1 cellular context compared by ENCODE assay signal in genomic region chr14:74686324-74686723, GRCh38.
TF ChIP-seq lines count a peak whose summit lies in the region.

No MANE protein-coding gene starts in this region.

TF ChIP-seq in K562, 482 proteins besides CTCF, POLR2A, EP300 and RAD21 (continued from another document and continues in another):
- no peak for TF ChIP-seq ATF6 (CRISPR knock-in tag; IDR thresholded peaks at IDR 0.05)
- TF ChIP-seq DPF2 (IDR thresholded peaks at IDR 0.05) = peak; percentile 53; the same call in 1 of the 2 replicates
- TF ChIP-seq ZNF232 (CRISPR knock-in tag; IDR thresholded peaks at IDR 0.05) = no peak
- TF ChIP-seq ZNF316 (IDR thresholded peaks at IDR 0.05) = no peak
- no peak for TF ChIP-seq NONO (IDR thresholded peaks at IDR 0.05; ENCODE audit: low read depth in 2 of 2, low read length in 1 of 2)
- TF ChIP-seq PHF8 (IDR thresholded peaks at IDR 0.05; ENCODE audit: borderline replicate concordance, low read length) = no peak
- TF ChIP-seq ZFPM2 (CRISPR knock-in tag; IDR thresholded peaks at IDR 0.05) = no peak
- TF ChIP-seq MEF2A (IDR thresholded peaks at IDR 0.05; ENCODE audit: control insufficient read depth, low read depth, low read length) = no peak
- no peak for TF ChIP-seq IFI16 (CRISPR knock-in tag; IDR thresholded peaks at IDR 0.05)
- TF ChIP-seq MNT (conservative IDR thresholded peaks at IDR 0.05) = no peak
- peak; percentile 13; the same call in 1 of the 2 replicates for TF ChIP-seq PKNOX1 (IDR thresholded peaks at IDR 0.05)
- no peak for TF ChIP-seq ZNF668 (CRISPR knock-in tag; IDR thresholded peaks at IDR 0.05)
- TF ChIP-seq ESRRA (IDR thresholded peaks at IDR 0.05; ENCODE audit: borderline replicate concordance, low read depth) = no peak
- TF ChIP-seq FOXA3 (CRISPR knock-in tag; conservative IDR thresholded peaks at IDR 0.05 in 1 of 2, IDR thresholded peaks at IDR 0.05 in 1 of 2) = no peak
- no peak for TF ChIP-seq ZNF75A (CRISPR knock-in tag; IDR thresholded peaks at IDR 0.05)
- TF ChIP-seq SMARCA5 (IDR thresholded peaks at IDR 0.05) = no peak
- TF ChIP-seq HDAC2 (IDR thresholded peaks at IDR 0.05) = no peak
- no peak for TF ChIP-seq MYBL2 (IDR thresholded peaks at IDR 0.05; ENCODE audit: low read depth)
- TF ChIP-seq MYBL2 (CRISPR knock-in tag; IDR thresholded peaks at IDR 0.05; ENCODE audit: borderline replicate concordance) = no peak
- peak; percentile 64 for TF ChIP-seq TAL1 (IDR thresholded peaks at IDR 0.05)
- TF ChIP-seq TEAD4 (IDR thresholded peaks at IDR 0.05; ENCODE audit: low read length) = peak; percentile 74; the same call in 1 of the 2 replicates
- no peak for TF ChIP-seq TEAD4 (CRISPR knock-in tag; IDR thresholded peaks at IDR 0.05; ENCODE audit: borderline replicate concordance)
- TF ChIP-seq ADNP (tag; IDR thresholded peaks at IDR 0.05) = peak; percentile 39; the same call in 1 of the 2 replicates
- TF ChIP-seq ETV5 (CRISPR knock-in tag; IDR thresholded peaks at IDR 0.05; ENCODE audit: low read depth) = no peak
- no peak for TF ChIP-seq KLF13 (tag; IDR thresholded peaks at IDR 0.05; ENCODE audit: borderline replicate concordance, low read depth)
- TF ChIP-seq ZBTB40 (IDR thresholded peaks at IDR 0.05) = no peak
- no peak for TF ChIP-seq ZBTB40 (CRISPR knock-in tag; IDR thresholded peaks at IDR 0.05)
- no peak for TF ChIP-seq CREB3L1 (IDR thresholded peaks at IDR 0.05; ENCODE audit: borderline replicate concordance, low read depth)
- no peak for TF ChIP-seq E2F6 (IDR thresholded peaks at IDR 0.05; ENCODE audit: borderline replicate concordance in 1 of 2, extremely low read depth in 1 of 2, insufficient read depth in 1 of 2, insufficient read length in 1 of 2, low read depth in 1 of 2, low read length in 1 of 2, poor library complexity in 1 of 2, severe bottlenecking in 1 of 2)
- TF ChIP-seq GTF2A2 (tag; IDR thresholded peaks at IDR 0.05) = no peak
- TF ChIP-seq HMGN3 (IDR thresholded peaks at IDR 0.05; ENCODE audit: borderline replicate concordance, extremely low read depth, insufficient read length, low read depth, low read length) = no peak
- no peak for TF ChIP-seq ZNF778 (CRISPR knock-in tag; IDR thresholded peaks at IDR 0.05)
- peak; percentile 85 for TF ChIP-seq SOX6 (IDR thresholded peaks at IDR 0.05)
- TF ChIP-seq FOXK1 (CRISPR knock-in tag; IDR thresholded peaks at IDR 0.05; ENCODE audit: borderline replicate concordance) = no peak
- TF ChIP-seq JUND (IDR thresholded peaks at IDR 0.05; ENCODE audit: borderline replicate concordance, low read depth, low read length) = no peak
- no peak; the same call in 2 of the 3 replicates for TF ChIP-seq JUND (tag; IDR thresholded peaks at IDR 0.05; ENCODE audit: borderline replicate concordance, low read depth, low read length)
- no peak for TF ChIP-seq MAFK (IDR thresholded peaks at IDR 0.05; ENCODE audit: low read length)
- TF ChIP-seq, protein P1, sequence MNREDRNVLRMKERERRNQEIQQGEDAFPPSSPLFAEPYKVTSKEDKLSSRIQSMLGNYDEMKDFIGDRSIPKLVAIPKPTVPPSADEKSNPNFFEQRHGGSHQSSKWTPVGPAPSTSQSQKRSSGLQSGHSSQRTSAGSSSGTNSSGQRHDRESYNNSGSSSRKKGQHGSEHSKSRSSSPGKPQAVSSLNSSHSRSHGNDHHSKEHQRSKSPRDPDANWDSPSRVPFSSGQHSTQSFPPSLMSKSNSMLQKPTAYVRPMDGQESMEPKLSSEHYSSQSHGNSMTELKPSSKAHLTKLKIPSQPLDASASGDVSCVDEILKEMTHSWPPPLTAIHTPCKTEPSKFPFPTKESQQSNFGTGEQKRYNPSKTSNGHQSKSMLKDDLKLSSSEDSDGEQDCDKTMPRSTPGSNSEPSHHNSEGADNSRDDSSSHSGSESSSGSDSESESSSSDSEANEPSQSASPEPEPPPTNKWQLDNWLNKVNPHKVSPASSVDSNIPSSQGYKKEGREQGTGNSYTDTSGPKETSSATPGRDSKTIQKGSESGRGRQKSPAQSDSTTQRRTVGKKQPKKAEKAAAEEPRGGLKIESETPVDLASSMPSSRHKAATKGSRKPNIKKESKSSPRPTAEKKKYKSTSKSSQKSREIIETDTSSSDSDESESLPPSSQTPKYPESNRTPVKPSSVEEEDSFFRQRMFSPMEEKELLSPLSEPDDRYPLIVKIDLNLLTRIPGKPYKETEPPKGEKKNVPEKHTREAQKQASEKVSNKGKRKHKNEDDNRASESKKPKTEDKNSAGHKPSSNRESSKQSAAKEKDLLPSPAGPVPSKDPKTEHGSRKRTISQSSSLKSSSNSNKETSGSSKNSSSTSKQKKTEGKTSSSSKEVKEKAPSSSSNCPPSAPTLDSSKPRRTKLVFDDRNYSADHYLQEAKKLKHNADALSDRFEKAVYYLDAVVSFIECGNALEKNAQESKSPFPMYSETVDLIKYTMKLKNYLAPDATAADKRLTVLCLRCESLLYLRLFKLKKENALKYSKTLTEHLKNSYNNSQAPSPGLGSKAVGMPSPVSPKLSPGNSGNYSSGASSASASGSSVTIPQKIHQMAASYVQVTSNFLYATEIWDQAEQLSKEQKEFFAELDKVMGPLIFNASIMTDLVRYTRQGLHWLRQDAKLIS (CRISPR knock-in tag; IDR thresholded peaks at IDR 0.05) = no peak
- TF ChIP-seq YBX1 (IDR thresholded peaks at IDR 0.05) = no peak
- TF ChIP-seq GABPB2 (CRISPR knock-in tag; conservative IDR thresholded peaks at IDR 0.05) = no peak
- no peak for TF ChIP-seq EP400 (IDR thresholded peaks at IDR 0.05)
- TF ChIP-seq ZNF507 (tag; conservative IDR thresholded peaks at IDR 0.05) = no peak
- no peak for TF ChIP-seq PHF21A (IDR thresholded peaks at IDR 0.05; ENCODE audit: borderline replicate concordance, low read depth)
- TF ChIP-seq ZNF3 (CRISPR knock-in tag; IDR thresholded peaks at IDR 0.05) = no peak
- no peak for TF ChIP-seq XRCC5 (IDR thresholded peaks at IDR 0.05; ENCODE audit: low read depth, low read length)
- peak; percentile 74 for TF ChIP-seq ARID1B (IDR thresholded peaks at IDR 0.05)
- no peak for TF ChIP-seq HDGF (IDR thresholded peaks at IDR 0.05)
